28 cellular contexts compared by ENCODE assay signal in the genomic region with DNA sequence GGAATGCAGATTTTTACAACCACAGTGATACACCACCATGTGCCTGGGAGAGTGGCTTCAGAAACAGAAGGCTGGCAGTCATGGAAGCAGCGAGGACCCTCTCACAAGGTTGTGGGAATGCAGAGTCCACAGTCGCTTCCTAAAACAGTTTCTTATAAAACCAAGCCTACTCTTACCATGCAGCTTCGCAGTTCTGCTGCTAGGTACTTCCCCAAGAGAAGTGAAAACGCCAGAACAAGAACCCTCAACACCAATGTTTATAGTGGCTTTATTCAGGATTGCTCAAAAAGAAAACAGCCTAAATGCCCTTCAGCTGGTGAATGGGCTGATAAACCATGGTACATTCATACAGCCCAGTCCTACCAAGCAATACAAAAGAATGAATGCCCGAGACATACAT.
DNase-seq lines count a peak whose midpoint lies in the region; ATAC-seq, FAIRE-seq and TF ChIP-seq lines count a peak whose summit lies in the region.
"Had no signal": no experiment of that assay in that cellular context is flagged by ENCODE, and none has a peak within 500 bp of the region (broad histone marks: within the 10 kb centered on the region; RNA-seq: fewer than 3 reads in every experiment).

No MANE protein-coding gene starts in this region.

- no peaks in the 10 kb centered on the region for H3K9me2 ChIP-seq in OCI-LY1 (ENCODE audit: low read depth, low read length)

- H3K36me3 ChIP-seq in OCI-LY1 (ENCODE audit: insufficient read depth, low read length), result peaks cover 66% of the 10 kb centered on the region
- peaks cover 48 to 63% of the 10 kb centered on the region in 2 experiments for H3K36me3 ChIP-seq in trophoblast cell (ENCODE audit: control insufficient read depth in 1 of 2, insufficient read depth in 2 of 2, low read length in 2 of 2)
- peaks cover 69% of the 10 kb centered on the region for H3K36me3 ChIP-seq in left ventricle myocardium inferior

- H3K4me1 ChIP-seq in OCI-LY1 (ENCODE audit: insufficient read depth, low read length, severe bottlenecking), result peaks cover 62% of the 10 kb centered on the region
- H3K4me1 ChIP-seq in trophoblast cell (ENCODE audit: control insufficient read depth in 1 of 2, insufficient read depth in 2 of 2, low read length in 2 of 2), result peaks cover 6 to 11% of the 10 kb centered on the region in 2 experiments
- no peaks in the 10 kb centered on the region for H3K4me1 ChIP-seq in left ventricle myocardium inferior
- H3K4me1 ChIP-seq: gastroesophageal sphincter, suprapubic skin had no signal

- no peak overlapping the region for H3K18ac ChIP-seq in trophoblast cell (ENCODE audit: low read length)

- H2AFZ ChIP-seq in OCI-LY1 (ENCODE audit: low read length) (no peak overlapping the region), trophoblast cell (ENCODE audit: insufficient read depth, low read length, poor library complexity) (no peak overlapping the region)

- H3K27ac ChIP-seq in OCI-LY1 (ENCODE audit: low read depth, low read length, poor library complexity, severe bottlenecking), result peak overlapping the region; percentile 89
- no peak overlapping the region for H3K27ac ChIP-seq in trophoblast cell (ENCODE audit: low read depth, low read length)
- no peak overlapping the region for H3K27ac ChIP-seq in left ventricle myocardium inferior (replicated peaks)
- H3K27ac ChIP-seq: gastroesophageal sphincter, KMS-11, neutrophil, sigmoid colon, suprapubic skin had no signal

- intact Hi-C loops in left ventricle myocardium inferior (cut with micrococcal nuclease), result no loop called here

- DNase-seq in GM12892 (ENCODE audit: insufficient read length) (no peak), trophoblast cell (peak; percentile 46 to 73), CD1c-positive myeloid dendritic cell (ENCODE audit: extremely low spot score) (no peak), left ventricle myocardium inferior (no peak)
- DNase-seq: activated CD4-positive, alpha-beta T cell treated with anti-CD3 and anti-CD28 coated beads for 48 hours; activated naive CD4-positive, alpha-beta T cell treated with anti-CD3 and anti-CD28 coated beads for 36 hours; activated T-cell treated with anti-CD3 and anti-CD28 coated beads, Interleukin-2, amount 50 U/mL, for 4 hours; CD4-positive, alpha-beta memory T cell; cerebellar nuclear complex; EL; hippocampal formation; mesenchymal stem cell; NCI-H146; NCI-H2107; NCI-H446; SHP77 treated with DMSO at 0.1 percent for 48 hours; sigmoid colon; stimulated activated CD4-positive, alpha-beta T cell treated with anti-CD3 and anti-CD28 coated beads, Interleukin-4, amount 100 ng/mL, for 24 hours; stimulated activated naive CD4-positive, alpha-beta T cell had no signal

- no peak overlapping the region for H4K8ac ChIP-seq in trophoblast cell (ENCODE audit: low read depth, low read length)

- peak; percentile 82 for FAIRE-seq in GM12892 (lab: Jason Lieb, UNC)
- FAIRE-seq: H1, HTR-8/SVneo had no signal

- H3K9ac ChIP-seq in OCI-LY1 (ENCODE audit: low read length), result no peak overlapping the region; the same call in 1 of the 2 replicates
- no peak overlapping the region for H3K9ac ChIP-seq in trophoblast cell (ENCODE audit: low read length)
- H3K9ac ChIP-seq: KMS-11 had no signal

- H3K23ac ChIP-seq in trophoblast cell (ENCODE audit: low read length), result no peak overlapping the region

- H3K9me3 ChIP-seq in OCI-LY1 (ENCODE audit: low read length) (no peaks in the 10 kb centered on the region), trophoblast cell (ENCODE audit: insufficient read depth, low read depth, low read length) (no peaks in the 10 kb centered on the region), left ventricle myocardium inferior (replicated peaks) (no peaks in the 10 kb centered on the region)
- H3K9me3 ChIP-seq: gastroesophageal sphincter, neutrophil, sigmoid colon, suprapubic skin had no signal

- H3K4me2 ChIP-seq in OCI-LY1 (ENCODE audit: low read length) (no peak overlapping the region), trophoblast cell (ENCODE audit: low read length) (no peak overlapping the region)
- H3K4me2 ChIP-seq: KMS-11 had no signal

- H3K79me1 ChIP-seq in trophoblast cell (ENCODE audit: low read length), result peaks cover 5% of the 10 kb centered on the region

- no peak overlapping the region for H2BK120ac ChIP-seq in trophoblast cell (ENCODE audit: insufficient read depth, low read length, poor library complexity)

- H3K79me2 ChIP-seq in OCI-LY1 (ENCODE audit: insufficient read depth, low read length) (no peaks in the 10 kb centered on the region), trophoblast cell (ENCODE audit: control insufficient read depth, insufficient read depth, low read length, poor library complexity) (no peaks in the 10 kb centered on the region)

- no peaks in the 10 kb centered on the region for H3F3A ChIP-seq in OCI-LY1 (ENCODE audit: insufficient read depth, low read length)

- no peak overlapping the region for H2AK5ac ChIP-seq in trophoblast cell (ENCODE audit: low read length)

- H3K4ac ChIP-seq in trophoblast cell (ENCODE audit: low read depth, low read length), result no peak overlapping the region

- H4K20me1 ChIP-seq in OCI-LY1 (ENCODE audit: insufficient read depth, low read length), result no peaks in the 10 kb centered on the region

- no peak overlapping the region for H4K91ac ChIP-seq in trophoblast cell (ENCODE audit: low read depth, low read length)

- no peak overlapping the region for H3K14ac ChIP-seq in trophoblast cell (ENCODE audit: low read length)

- no peak overlapping the region for H4K12ac ChIP-seq in trophoblast cell (ENCODE audit: low read depth, low read length)

- no peak overlapping the region for H3K4me3 ChIP-seq in OCI-LY1 (ENCODE audit: low read depth, low read length, poor library complexity, severe bottlenecking)
- H3K4me3 ChIP-seq in trophoblast cell (ENCODE audit: low read depth, low read length), result no peak overlapping the region
- no peak overlapping the region for H3K4me3 ChIP-seq in left ventricle myocardium inferior
- H3K4me3 ChIP-seq: gastroesophageal sphincter, sigmoid colon, suprapubic skin had no signal

- no peak for TF ChIP-seq POLR2A in GM12892 (IDR thresholded peaks at IDR 0.05; ENCODE audit: low read depth, low read length)

- WGBS in trophoblast cell (ENCODE audit: extremely low coverage, insufficient coverage, insufficient read length), result no CpG with 5 or more reads among the region's 5 CpGs

- TF ChIP-seq CTCF in OCI-LY1 (IDR thresholded peaks at IDR 0.05; ENCODE audit: low read length), result no peak
- no peak for TF ChIP-seq CTCF in left ventricle myocardium inferior (IDR thresholded peaks at IDR 0.05; ENCODE audit: borderline replicate concordance)

- ATAC-seq in GM21390 (IDR thresholded peaks at IDR 0.05; ENCODE audit: unreplicated experiment) (peak; percentile 60), HG03135 (IDR thresholded peaks at IDR 0.05; ENCODE audit: unreplicated experiment) (no peak)
- ATAC-seq: gastroesophageal sphincter had no signal

- H2BK12ac ChIP-seq in trophoblast cell (ENCODE audit: low read length), result no peak overlapping the region

- no peaks in the 10 kb centered on the region for H3K27me3 ChIP-seq in OCI-LY1 (ENCODE audit: insufficient read depth, low read length)
- H3K27me3 ChIP-seq in trophoblast cell (ENCODE audit: insufficient read depth, low read length), result no peaks in the 10 kb centered on the region
- no peaks in the 10 kb centered on the region for H3K27me3 ChIP-seq in left ventricle myocardium inferior (ENCODE audit: low read depth)
- H3K27me3 ChIP-seq: gastroesophageal sphincter, neutrophil, sigmoid colon, suprapubic skin had no signal

- H2BK5ac ChIP-seq in trophoblast cell (ENCODE audit: low read depth, low read length, poor library complexity), result no peak overlapping the region

Comparison
In these comparisons a context has a peak if more than half of its experiments do, and no peak if none do; other contexts are left out.
1. DNase-seq: peak in trophoblast cell (2 of 2); none in GM12892 (single experiment), CD1c-positive myeloid dendritic cell (single experiment) and left ventricle myocardium inferior (single experiment).